In the genomic region with DNA sequence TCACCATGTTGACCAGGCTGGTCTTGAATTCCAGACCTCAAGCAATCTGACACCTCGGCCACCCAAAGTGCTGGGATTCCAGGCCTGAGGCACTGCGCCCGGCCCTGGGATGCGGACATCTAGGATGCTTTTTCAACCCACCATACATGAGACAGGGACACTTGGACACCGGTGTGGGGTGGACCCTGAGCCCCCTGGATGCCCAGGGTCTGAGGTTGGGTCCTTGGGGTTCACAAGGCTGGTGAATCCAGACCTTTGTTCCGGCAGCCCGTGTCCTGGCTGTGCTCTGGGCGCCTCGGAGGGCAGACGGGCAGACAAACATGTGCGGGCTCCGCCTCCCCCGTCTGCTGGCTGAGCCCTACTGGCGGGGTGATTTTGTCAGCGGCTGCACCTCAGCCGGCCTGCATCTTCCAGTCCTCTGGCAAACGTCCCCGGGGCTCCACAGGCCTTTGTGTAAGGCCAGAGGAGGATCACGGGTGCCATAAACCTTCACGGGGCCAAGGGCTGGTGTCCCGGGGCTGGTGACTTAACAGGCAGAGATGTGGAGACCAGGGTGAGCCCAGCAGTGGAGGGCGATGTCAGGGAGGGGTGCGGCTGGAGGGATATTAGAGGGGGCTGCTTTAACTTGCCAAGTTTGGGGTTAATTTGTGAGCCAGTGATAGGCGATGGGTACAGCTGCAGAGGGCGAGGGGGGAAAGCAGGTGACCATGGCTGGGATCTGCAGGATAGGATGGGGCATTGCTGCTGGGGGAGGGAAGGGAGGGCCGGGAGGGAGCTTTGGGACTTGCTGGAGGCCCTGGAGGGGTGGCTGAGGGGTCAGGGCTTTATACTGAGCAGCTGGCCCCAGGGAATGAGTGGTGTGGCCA, we compare ENCODE assay signal across 23 cellular contexts. TPM values are rescaled to one million over a fixed set of nuclear protein-coding genes. Genes with fewer than 3 reads are reported as not detected.
A peak's percentile ranks its signal among the peaks of the same experiment; 100 is the strongest.
DNase-seq lines count a peak whose midpoint lies in the region; ATAC-seq, FAIRE-seq and TF ChIP-seq lines count a peak whose summit lies in the region.
"Had no signal": no experiment of that assay in that cellular context is flagged by ENCODE, and none has a peak within 500 bp of the region (broad histone marks: within the 10 kb centered on the region; RNA-seq: fewer than 3 reads in every experiment).

No MANE protein-coding gene starts in this region.

- no peaks in the 10 kb centered on the region for H3K4me1 Mint-ChIP-seq in glutamatergic neuron (ENCODE audit: low read depth, unreplicated experiment)

- no peak overlapping the region for H3K27ac ChIP-seq in transverse colon
- H3K27ac ChIP-seq: epithelial cell of prostate, left lung, RWPE1, upper lobe of left lung had no signal

- H3K36me3 Mint-ChIP-seq in glutamatergic neuron (ENCODE audit: unreplicated experiment): no peaks in the 10 kb centered on the region
- H3K36me3 Mint-ChIP-seq: activated naive CD8-positive, alpha-beta T cell; natural killer cell treated with Interleukin-12 subunit alpha and Interleukin-12 subunit beta and Interleukin-15 and Interleukin-18, amount 100 ng/mL, for 72 hours had no signal

- no peak overlapping the region for H3K4me3 Mint-ChIP-seq in glutamatergic neuron (ENCODE audit: unreplicated experiment)
- H3K4me3 Mint-ChIP-seq: activated naive CD8-positive, alpha-beta T cell; natural killer cell treated with Interleukin-12 subunit alpha and Interleukin-12 subunit beta and Interleukin-15 and Interleukin-18, amount 100 ng/mL, for 72 hours had no signal

- H3K27me3 ChIP-seq in transverse colon: peaks cover 11% of the 10 kb centered on the region

- peak; percentile 15 for DNase-seq in NCI-H748 (lab: John Stamatoyannopoulos, UW; ENCODE audit: unreplicated experiment)
- DNase-seq in NCI-H748 treated with DMSO at 0.1 percent for 48 hours (lab: John Stamatoyannopoulos, UW): no peak
- peak; percentile 22 for DNase-seq in glutamatergic neuron
- DNase-seq in left lobe of liver (ENCODE audit: low spot score): peak; percentile 94
- peak; percentile 18 for DNase-seq in transverse colon
- no peak for DNase-seq in HTR-8/SVneo (ENCODE audit: insufficient read length, low spot score)
- no peak for DNase-seq in NOMO-1 treated with DMSO at 0.1 percent for 48 hours (lab: John Stamatoyannopoulos, UW; ENCODE audit: unreplicated experiment)
- DNase-seq: activated CD8-positive, alpha-beta memory T cell treated with anti-CD3 and anti-CD28 coated beads, Interleukin-2, amount 50 U/mL, for 4 hours; AML-193; DMS79; GOT3; Karpas-422; MV-4-11; NCI-H526 treated with DMSO at 0.1 percent for 48 hours; T-helper 9 cell had no signal

- TF ChIP-seq CTCF in glutamatergic neuron (IDR thresholded peaks at IDR 0.05; ENCODE audit: partially characterized antibody, unreplicated experiment): no peak
- no peak for TF ChIP-seq CTCF in transverse colon (IDR thresholded peaks at IDR 0.05)

- 49 to 69% methylated on average over 3 to 26 of the region's 26 CpGs for WGBS in transverse colon (ENCODE audit: low coverage in 1 of 2), 2 donors

- no peak for FAIRE-seq in HTR-8/SVneo (lab: Jason Lieb, UNC)
- FAIRE-seq: A204.1 had no signal

- H3K9me3 Mint-ChIP-seq in glutamatergic neuron (ENCODE audit: unreplicated experiment): no peaks in the 10 kb centered on the region
- H3K9me3 Mint-ChIP-seq: natural killer cell treated with Interleukin-12 subunit alpha and Interleukin-12 subunit beta and Interleukin-15 and Interleukin-18, amount 100 ng/mL, for 72 hours had no signal

- peaks cover 13 to 35% (median 29%) of the 10 kb centered on the region in 4 donors for H3K4me1 ChIP-seq in transverse colon

- ATAC-seq in left lobe of liver (peak; percentile 41), HG02678 (IDR thresholded peaks at IDR 0.05; ENCODE audit: unreplicated experiment) (no peak)
- ATAC-seq: left lung; natural killer cell treated with Interleukin-12 subunit alpha and Interleukin-12 subunit beta and Interleukin-15 and Interleukin-18, amount 100 ng/mL, for 72 hours had no signal

- no peak for TF ChIP-seq POLR2A in transverse colon (IDR thresholded peaks at IDR 0.05)

- no peak for TF ChIP-seq EP300 in transverse colon (IDR thresholded peaks at IDR 0.05; ENCODE audit: low read depth)

- no peaks in the 10 kb centered on the region for H3K9me3 ChIP-seq in transverse colon
- H3K9me3 ChIP-seq: left lung, upper lobe of left lung had no signal

- H3K4me3 ChIP-seq in transverse colon: no peak overlapping the region
- H3K4me3 ChIP-seq: left lung, upper lobe of left lung had no signal

- no peaks in the 10 kb centered on the region for H3K36me3 ChIP-seq in transverse colon
- H3K36me3 ChIP-seq: left lung, upper lobe of left lung had no signal

- in situ Hi-C loops in transverse colon (cut with MboI; ENCODE audit: low pct_ligation_motif_present in 1 of 4, low pct_unique_long_range_greater_than_20kb in 1 of 4, low sequenced_read_pairs in 3 of 4): no loop called here

- peaks cover 7% of the 10 kb centered on the region for H3K27me3 Mint-ChIP-seq in glutamatergic neuron (ENCODE audit: unreplicated experiment)

- intact Hi-C loops in transverse colon (cut with DNase I; ENCODE audit: low total_unique reads): no loop called here

- H3K27ac Mint-ChIP-seq in glutamatergic neuron (ENCODE audit: unreplicated experiment): no peak overlapping the region
- H3K27ac Mint-ChIP-seq: activated naive CD8-positive, alpha-beta T cell; natural killer cell treated with Interleukin-12 subunit alpha and Interleukin-12 subunit beta and Interleukin-15 and Interleukin-18, amount 100 ng/mL, for 72 hours had no signal

RNA-seq across cellular contexts. Expression of a gene that starts 5.8 kb away (rescaled TPM):
- total RNA-seq in glutamatergic neuron (ENCODE audit: unreplicated experiment) (not detected), left lobe of liver (282 TPM), transverse colon (10 to 100 TPM in 2 of 4 donors, 1 to 10 TPM in 2; 4.4 to 20.3 (median 8.7) TPM)
- total RNA-seq: natural killer cell treated with Interleukin-12 subunit alpha and Interleukin-12 subunit beta and Interleukin-15 and Interleukin-18, amount 100 ng/mL, for 72 hours had no signal

RNA-seq across cellular contexts. Expression of a gene that starts 47.1 kb away (rescaled TPM):
- 5.9 TPM for total RNA-seq in glutamatergic neuron (ENCODE audit: unreplicated experiment)
- 1.3 TPM for total RNA-seq in left lobe of liver
- total RNA-seq in transverse colon: 1 to 10 TPM; 2.2 to 7.8 (median 4.4) TPM
- total RNA-seq: natural killer cell treated with Interleukin-12 subunit alpha and Interleukin-12 subunit beta and Interleukin-15 and Interleukin-18, amount 100 ng/mL, for 72 hours had no signal

Comparison
In these comparisons a context has a peak if more than half of its experiments do, and no peak if none do; other contexts are left out.
1. DNase-seq: peak in NCI-H748 (single experiment), glutamatergic neuron (single experiment), left lobe of liver (single experiment) and transverse colon (single experiment); none in NCI-H748 treated with DMSO at 0.1 percent for 48 hours (single experiment), HTR-8/SVneo (single experiment) and NOMO-1 treated with DMSO at 0.1 percent for 48 hours (single experiment).
2. RNA of a gene that starts 5.8 kb away (total RNA-seq): 282 TPM in left lobe of liver (single experiment); 4.4 to 20.3 TPM in transverse colon and not detected in glutamatergic neuron (single experiment); every median in the first group is over 10 times any median in the second.